In genomic region chr17:50259484-50260324, GRCh38 we compare ENCODE assay signal across 18 cellular contexts. TPM values are rescaled to one million over a fixed set of nuclear protein-coding genes. Genes with fewer than 3 reads are reported as not detected.
DNase-seq lines count a peak whose midpoint lies in the region; ATAC-seq, FAIRE-seq and TF ChIP-seq lines count a peak whose summit lies in the region.
"Had no signal": no experiment of that assay in that cellular context is flagged by ENCODE, and none has a peak within 500 bp of the region (broad histone marks: within the 10 kb centered on the region; RNA-seq: fewer than 3 reads in every experiment).

No MANE protein-coding gene starts in this region.

- H3K36me3 ChIP-seq in ascending aorta (no peaks in the 10 kb centered on the region), stomach smooth muscle (ENCODE audit: control insufficient read depth in 2 of 2, insufficient read depth in 2 of 2, low read length in 2 of 2) (no peaks in the 10 kb centered on the region)
- H3K36me3 ChIP-seq: prostate gland had no signal

- H3K9ac ChIP-seq in stomach smooth muscle (ENCODE audit: low read length in 2 of 2) = peak overlapping the region; percentile 21 to 49

- H3K4me3 ChIP-seq in ascending aorta (no peak overlapping the region), stomach smooth muscle (ENCODE audit: low read length in 2 of 2) (peak overlapping the region in 1 of 2 donors; percentile 40)
- H3K4me3 ChIP-seq: prostate gland had no signal

- H3K9me3 ChIP-seq in ascending aorta (no peaks in the 10 kb centered on the region), stomach smooth muscle (ENCODE audit: control insufficient read depth in 2 of 2, low read length in 2 of 2) (no peaks in the 10 kb centered on the region)
- H3K9me3 ChIP-seq: prostate gland had no signal

- no peak for FAIRE-seq in GM12891 (lab: Jason Lieb, UNC)
- FAIRE-seq: endometrium, frontal cortex, H54 had no signal

- TF ChIP-seq CTCF in ascending aorta (IDR thresholded peaks at IDR 0.05) = no peak

- intact Hi-C loops in ascending aorta (cut with DNase I) = no loop called here

- DNase-seq in GM12891 (ENCODE audit: insufficient read length, low spot score) (peak; percentile 16), ascending aorta (ENCODE audit: low spot score in 2 of 2) (peak in 1 of 2 donors; percentile 53), mesenteric fat pad (ENCODE audit: low spot score) (peak; percentile 71), KG1 (lab: John Stamatoyannopoulos, UW) (no peak), left lobe of liver (ENCODE audit: low spot score) (no peak)
- DNase-seq: caudate nucleus, DMS 273 treated with DMSO at 0.1 percent for 48 hours, Karpas-422, NCI-H1436, NCI-H446 treated with DMSO at 0.1 percent for 48 hours had no signal

- H3K27ac ChIP-seq in ascending aorta = peak overlapping the region; percentile 12 to 56
- H3K27ac ChIP-seq in stomach smooth muscle (ENCODE audit: low read length) = peak overlapping the region; percentile 90
- H3K27ac ChIP-seq: prostate gland, VCaP had no signal

- no peak for TF ChIP-seq POLR2A in GM12891 (IDR thresholded peaks at IDR 0.05; ENCODE audit: low read depth, low read length)

- H3K27me3 ChIP-seq in ascending aorta (no peaks in the 10 kb centered on the region), stomach smooth muscle (ENCODE audit: control insufficient read depth in 1 of 2, insufficient read depth in 2 of 2, low read length in 2 of 2) (no peaks in the 10 kb centered on the region)

- H3K4me1 ChIP-seq in ascending aorta (peaks cover 13 to 31% of the 10 kb centered on the region in 2 donors), stomach smooth muscle (ENCODE audit: control insufficient read depth, insufficient read depth, low read length) (peaks cover 62% of the 10 kb centered on the region)
- H3K4me1 ChIP-seq: prostate gland had no signal

- no peak for ATAC-seq in HG02642 (IDR thresholded peaks at IDR 0.05; ENCODE audit: poor library complexity, unreplicated experiment)
- ATAC-seq in left lobe of liver = no peak
- no peak for ATAC-seq in GM18861 (IDR thresholded peaks at IDR 0.05; ENCODE audit: unreplicated experiment)

TF ChIP-seq in GM12891, 5 proteins besides CTCF, POLR2A, EP300 and RAD21:
- TF ChIP-seq POU2F2 (IDR thresholded peaks at IDR 0.05; ENCODE audit: low read depth, low read length) (no peak), SPI1 (IDR thresholded peaks at IDR 0.05; ENCODE audit: low read depth, low read length) (no peak), PAX5 (IDR thresholded peaks at IDR 0.05; ENCODE audit: insufficient read depth, low read length, severe bottlenecking) (no peak), POLR2AphosphoS5 (IDR thresholded peaks at IDR 0.05; ENCODE audit: low read depth, low read length) (no peak), TAF1 (IDR thresholded peaks at IDR 0.05; ENCODE audit: low read depth, low read length) (no peak)

RNA-seq across cellular contexts. Expression of gene TMEM92, which starts 14.6 kb away (rescaled TPM):
- 0.14 TPM for polyA plus RNA-seq in GM12891 (2012; ENCODE audit: low read depth, missing spikeins)
- not detected for total RNA-seq in ascending aorta
- total RNA-seq in mesenteric fat pad = not detected
- total RNA-seq in left lobe of liver = 3.0 TPM
- total RNA-seq: frontal cortex had no signal

RNA-seq across cellular contexts. Expression of gene COL1A1, which starts 58.3 kb away (rescaled TPM):
- polyA plus RNA-seq in GM12891 (2012; ENCODE audit: low read depth, missing spikeins) = 6.1 TPM
- 547 TPM for total RNA-seq in ascending aorta
- 309 TPM for total RNA-seq in mesenteric fat pad
- total RNA-seq in left lobe of liver = 19.3 TPM

Comparison
In these comparisons a context has a peak if more than half of its experiments do, and no peak if none do; other contexts are left out.
1. DNase-seq: peak in GM12891 (single experiment) and mesenteric fat pad (single experiment); none in KG1 (single experiment) and left lobe of liver (single experiment).
2. RNA of gene COL1A1, which starts 58.3 kb away (total RNA-seq): 547 TPM in ascending aorta (single experiment) and 309 TPM in mesenteric fat pad (single experiment); 19.3 TPM in left lobe of liver (single experiment); every median in the first group is over 10 times any median in the second.